In the genomic region with DNA sequence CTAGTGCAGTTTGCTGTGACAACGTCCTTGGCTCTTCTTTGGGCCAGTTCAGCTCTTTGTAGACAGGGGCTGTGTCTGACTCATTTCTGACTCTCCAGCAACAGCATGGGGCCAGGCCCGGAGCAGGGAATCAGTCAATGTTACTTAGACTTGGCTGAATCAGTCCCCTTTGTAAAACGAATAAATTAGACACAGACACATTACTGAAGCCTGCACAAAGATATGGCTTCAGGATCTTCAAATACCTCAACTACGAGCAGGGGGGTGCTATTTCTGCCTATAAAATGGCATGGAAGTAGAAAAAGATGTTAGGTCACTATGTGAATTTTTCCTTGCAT, we compare ENCODE assay signal across 13 cellular contexts.
A peak's percentile ranks its signal among the peaks of the same experiment; 100 is the strongest.
DNase-seq lines count a peak whose midpoint lies in the region; ATAC-seq and TF ChIP-seq lines count a peak whose summit lies in the region.
"Had no signal": no experiment of that assay in that cellular context is flagged by ENCODE, and none has a peak within 500 bp of the region (broad histone marks: within the 10 kb centered on the region; RNA-seq: fewer than 3 reads in every experiment).

No MANE protein-coding gene starts in this region.

- H3K9me3 Mint-ChIP-seq in activated CD4-positive, alpha-beta memory T cell treated with anti-CD3 and anti-CD28 coated beads for 36 hours, result no peaks in the 10 kb centered on the region
- H3K9me3 Mint-ChIP-seq in activated CD4-positive, alpha-beta memory T cell treated with anti-CD3 and anti-CD28 coated beads, Interleukin-2, amount 10 ng/mL, durations not matched to agents 7 days and 5 days, result no peaks in the 10 kb centered on the region

- DNase-seq in activated CD4-positive, alpha-beta memory T cell treated with anti-CD3 and anti-CD28 coated beads for 36 hours, result peak; percentile 33
- DNase-seq in activated CD4-positive, alpha-beta memory T cell treated with anti-CD3 and anti-CD28 coated beads, Interleukin-2, amount 10 ng/mL, durations not matched to agents 7 days and 5 days, result no peak
- DNase-seq in RWPE2 (ENCODE audit: low spot score), result no peak
- peak; percentile 85 for DNase-seq in fibroblast of mammary gland (ENCODE audit: low read depth)
- DNase-seq in skeletal muscle cell (ENCODE audit: low read depth), result peak; percentile 52
- DNase-seq in UCSD-AML1 (lab: John Stamatoyannopoulos, UW; ENCODE audit: unreplicated experiment), result no peak
- no peak for DNase-seq in HK-2 (ENCODE audit: unreplicated experiment)
- DNase-seq in GDM1 (lab: John Stamatoyannopoulos, UW), result no peak
- DNase-seq: activated gamma-delta T cell treated with Interleukin-2 at 50 U/mL for 16 hours, Karpas-422, mucosa of descending colon, RPMI8226, spleen had no signal

- ATAC-seq in RWPE2 (ENCODE audit: low read depth), result peak; percentile 27; the same call in 1 of the 3 replicates

- no peaks in the 10 kb centered on the region for H3K4me1 ChIP-seq in RWPE2 (ENCODE audit: insufficient read depth, poor library complexity, severe bottlenecking)

- intact Hi-C loops in activated CD4-positive, alpha-beta memory T cell treated with anti-CD3 and anti-CD28 coated beads for 36 hours (cut with micrococcal nuclease), result no loop called here

- H3K36me3 Mint-ChIP-seq in activated CD4-positive, alpha-beta memory T cell treated with anti-CD3 and anti-CD28 coated beads for 36 hours, result no peaks in the 10 kb centered on the region
- H3K36me3 Mint-ChIP-seq in activated CD4-positive, alpha-beta memory T cell treated with anti-CD3 and anti-CD28 coated beads, Interleukin-2, amount 10 ng/mL, durations not matched to agents 7 days and 5 days (ENCODE audit: low read depth), result no peaks in the 10 kb centered on the region

- CTCF ChIA-PET in activated CD4-positive, alpha-beta memory T cell treated with anti-CD3 and anti-CD28 coated beads for 36 hours (lab: Charles Lee), result no interaction called here
- CTCF ChIA-PET in activated CD4-positive, alpha-beta memory T cell treated with anti-CD3 and anti-CD28 coated beads, Interleukin-2, amount 10 ng/mL, durations not matched to agents 7 days and 5 days (lab: Charles Lee), result interaction anchor here (1.1 kb wide), 1 partner anchor 27 kb away, joined by 3 read pairs; no protein-coding TSS in a partner anchor

- H3K27ac ChIP-seq in RWPE2 (ENCODE audit: poor library complexity, severe bottlenecking), result no peak overlapping the region
- H3K27ac ChIP-seq: spleen had no signal

- no peaks in the 10 kb centered on the region for H3K36me3 ChIP-seq in RWPE2 (ENCODE audit: low read depth)
- H3K36me3 ChIP-seq: spleen had no signal

- H3K4me3 ChIP-seq in RWPE2 (ENCODE audit: severe bottlenecking) (no peak overlapping the region), fibroblast of mammary gland (ENCODE audit: control insufficient read depth, low read depth, low read length) (no peak overlapping the region), skeletal muscle cell (ENCODE audit: low read depth, low read length) (no peak overlapping the region)
- H3K4me3 ChIP-seq: mucosa of descending colon, spleen had no signal

- H3K4me3 Mint-ChIP-seq in activated CD4-positive, alpha-beta memory T cell treated with anti-CD3 and anti-CD28 coated beads for 36 hours, result no peak overlapping the region
- H3K4me3 Mint-ChIP-seq in activated CD4-positive, alpha-beta memory T cell treated with anti-CD3 and anti-CD28 coated beads, Interleukin-2, amount 10 ng/mL, durations not matched to agents 7 days and 5 days, result no peak overlapping the region

- no peak overlapping the region for H3K27ac Mint-ChIP-seq in activated CD4-positive, alpha-beta memory T cell treated with anti-CD3 and anti-CD28 coated beads for 36 hours
- no peak overlapping the region for H3K27ac Mint-ChIP-seq in activated CD4-positive, alpha-beta memory T cell treated with anti-CD3 and anti-CD28 coated beads, Interleukin-2, amount 10 ng/mL, durations not matched to agents 7 days and 5 days

- no peak for TF ChIP-seq CTCF in RWPE2 (IDR thresholded peaks at IDR 0.05; ENCODE audit: poor library complexity, severe bottlenecking)
- peak; percentile 23 for TF ChIP-seq CTCF in fibroblast of mammary gland (conservative IDR thresholded peaks at IDR 0.05; ENCODE audit: control insufficient read depth, insufficient read depth, low read depth, low read length)

- no peaks in the 10 kb centered on the region for H3K4me1 Mint-ChIP-seq in activated CD4-positive, alpha-beta memory T cell treated with anti-CD3 and anti-CD28 coated beads for 36 hours (ENCODE audit: low read depth)
- H3K4me1 Mint-ChIP-seq in activated CD4-positive, alpha-beta memory T cell treated with anti-CD3 and anti-CD28 coated beads, Interleukin-2, amount 10 ng/mL, durations not matched to agents 7 days and 5 days, result peaks cover 2% of the 10 kb centered on the region

- POLR2A ChIA-PET in activated CD4-positive, alpha-beta memory T cell treated with anti-CD3 and anti-CD28 coated beads for 36 hours (lab: Charles Lee), result no interaction called here
- POLR2A ChIA-PET in activated CD4-positive, alpha-beta memory T cell treated with anti-CD3 and anti-CD28 coated beads, Interleukin-2, amount 10 ng/mL, durations not matched to agents 7 days and 5 days (lab: Charles Lee), result no interaction called here

- H3K27me3 Mint-ChIP-seq in activated CD4-positive, alpha-beta memory T cell treated with anti-CD3 and anti-CD28 coated beads for 36 hours, result no peaks in the 10 kb centered on the region
- no peaks in the 10 kb centered on the region for H3K27me3 Mint-ChIP-seq in activated CD4-positive, alpha-beta memory T cell treated with anti-CD3 and anti-CD28 coated beads, Interleukin-2, amount 10 ng/mL, durations not matched to agents 7 days and 5 days

- H3K9me3 ChIP-seq in RWPE2 (ENCODE audit: severe bottlenecking), result no peaks in the 10 kb centered on the region
- H3K9me3 ChIP-seq: mucosa of descending colon, spleen had no signal

- no peaks in the 10 kb centered on the region for H3K27me3 ChIP-seq in RWPE2 (ENCODE audit: insufficient read depth, poor library complexity, severe bottlenecking)
- H3K27me3 ChIP-seq: spleen had no signal

Comparison
In these comparisons a context has a peak if more than half of its experiments do, and no peak if none do; other contexts are left out.
1. DNase-seq: peak in activated CD4-positive, alpha-beta memory T cell treated with anti-CD3 and anti-CD28 coated beads for 36 hours (single experiment), fibroblast of mammary gland (single experiment) and skeletal muscle cell (single experiment); none in activated CD4-positive, alpha-beta memory T cell treated with anti-CD3 and anti-CD28 coated beads, Interleukin-2, amount 10 ng/mL, durations not matched to agents 7 days and 5 days (single experiment), RWPE2 (single experiment), UCSD-AML1 (single experiment), HK-2 (single experiment) and GDM1 (single experiment).